17 cellular contexts compared by ENCODE assay signal in genomic region chr4:68724922-68725321, GRCh38. TPM values are rescaled to one million over a fixed set of nuclear protein-coding genes. Genes with fewer than 3 reads are reported as not detected.
DNase-seq lines count a peak whose midpoint lies in the region; ATAC-seq, FAIRE-seq and TF ChIP-seq lines count a peak whose summit lies in the region.
"Had no signal": no experiment of that assay in that cellular context is flagged by ENCODE, and none has a peak within 500 bp of the region (broad histone marks: within the 10 kb centered on the region; RNA-seq: fewer than 3 reads in every experiment).

No MANE protein-coding gene starts in this region.

- no peak overlapping the region for H3K4ac ChIP-seq in H1 (replicated peaks; ENCODE audit: insufficient read length, low read depth, low read length)

- TF ChIP-seq CTCF in Panc1 (IDR thresholded peaks at IDR 0.05) (no peak), H1 (IDR thresholded peaks at IDR 0.05; ENCODE audit: control extremely low read depth in 1 of 3, insufficient read depth in 1 of 3, low read depth in 1 of 3, low read length in 3 of 3) (no peak), upper lobe of right lung (IDR thresholded peaks at IDR 0.05) (no peak)

- no peak overlapping the region for H2BK5ac ChIP-seq in H1 (ENCODE audit: low read depth, low read length)

- H4K8ac ChIP-seq in H1 (ENCODE audit: extremely low read depth, insufficient read depth, low read length) = no peak overlapping the region

- H3K27ac ChIP-seq in Panc1 (ENCODE audit: low read length) (no peak overlapping the region), H1 (ENCODE audit: low read depth, low read length) (no peak overlapping the region), upper lobe of right lung (no peak overlapping the region)
- H3K27ac ChIP-seq: A549, BLaER1 had no signal

- no peak overlapping the region for H3K23ac ChIP-seq in H1 (ENCODE audit: insufficient read length)

- no peaks in the 10 kb centered on the region for H3K79me1 ChIP-seq in H1 (ENCODE audit: low read depth, low read length)

- H3K4me2 ChIP-seq in H1 (ENCODE audit: insufficient read depth in 1 of 2, low read depth in 2 of 2, low read length in 2 of 2) = no peak overlapping the region
- H3K4me2 ChIP-seq: A549, BLaER1 had no signal

- no peak overlapping the region for H2BK15ac ChIP-seq in H1 (ENCODE audit: low read length)

- no peak overlapping the region for H2BK120ac ChIP-seq in H1 (replicated peaks; ENCODE audit: low read depth, low read length)

- FAIRE-seq in H1 (lab: Jason Lieb, UNC) = no peak
- FAIRE-seq: A549 had no signal

- 96% methylated on average over 12 of the region's 12 CpGs; no CpG with 5 or more reads in 1 of the 2 experiments for WGBS in H1 (ENCODE audit: extremely low coverage in 1 of 2, insufficient coverage in 1 of 2, insufficient read length in 1 of 2, insufficient replicate concordance in 2 of 2, low coverage in 1 of 2, low lambda C conversion rate in 2 of 2, missing lambda C conversion rate in 1 of 2), 2 experiments

- no peaks in the 10 kb centered on the region for H3K23me2 ChIP-seq in H1 (ENCODE audit: low read depth, low read length)

- H2BK12ac ChIP-seq in H1 (ENCODE audit: low read depth, low read length) = no peak overlapping the region

- H3K4me1 ChIP-seq in Panc1 (ENCODE audit: control insufficient read depth, insufficient read depth, low read length) (no peaks in the 10 kb centered on the region), H1 (replicated peaks in 1 of 4; ENCODE audit: control insufficient read depth in 3 of 4, insufficient read depth in 4 of 4, low read length in 3 of 4) (no peaks in the 10 kb centered on the region), upper lobe of right lung (no peaks in the 10 kb centered on the region)
- H3K4me1 ChIP-seq: A549, BLaER1, Caco-2 had no signal

- H3K56ac ChIP-seq in H1 (replicated peaks; ENCODE audit: insufficient read length, low read depth, low read length) = no peak overlapping the region

- POLR2A ChIA-PET in Panc1 (lab: Charles Lee) (no interaction called here), H1 (lab: Charles Lee; ENCODE audit: partially characterized antibody) (no interaction called here)

- no peak overlapping the region for H3K18ac ChIP-seq in H1 (ENCODE audit: extremely low read depth, low read length)

- ATAC-seq in Panc1 (0 out of 2 replicates have a peak, but pooled peaks have one; percentile 38), upper lobe of right lung (peak; percentile 25), GM18870 (IDR thresholded peaks at IDR 0.05; ENCODE audit: unreplicated experiment) (no peak)
- ATAC-seq: A549 had no signal

- no TSS peak for BruUV-seq in Panc1 (replicated peaks; lab: Mats Ljungman, UMichigan)

- H3K27me3 ChIP-seq in Panc1 (ENCODE audit: control insufficient read depth, insufficient read depth, low read length) = no peaks in the 10 kb centered on the region
- no peaks in the 10 kb centered on the region for H3K27me3 ChIP-seq in H1 (replicated peaks in 1 of 4; ENCODE audit: control insufficient read depth in 3 of 4, extremely low read depth in 1 of 4, insufficient read depth in 3 of 4, low read length in 3 of 4)
- no peaks in the 10 kb centered on the region for H3K27me3 ChIP-seq in upper lobe of right lung
- H3K27me3 ChIP-seq: BLaER1 had no signal

- no peaks in the 10 kb centered on the region; the same call in 1 of the 2 replicates for H3K36me3 ChIP-seq in Panc1 (ENCODE audit: control insufficient read depth, insufficient read depth, low read length)
- no peaks in the 10 kb centered on the region for H3K36me3 ChIP-seq in H1 (ENCODE audit: control insufficient read depth in 2 of 4, insufficient read depth in 4 of 4, low read length in 3 of 4)
- no peaks in the 10 kb centered on the region for H3K36me3 ChIP-seq in upper lobe of right lung
- H3K36me3 ChIP-seq: BLaER1 had no signal

- no peak overlapping the region for H3K4me3 ChIP-seq in Panc1 (ENCODE audit: low read depth in 2 of 2, low read length in 2 of 2)
- no peak overlapping the region for H3K4me3 ChIP-seq in H1 (ENCODE audit: extremely low read depth in 1 of 4, insufficient read depth in 2 of 4, low read depth in 3 of 4, low read length in 4 of 4)
- H3K4me3 ChIP-seq in upper lobe of right lung = no peak overlapping the region
- H3K4me3 ChIP-seq: A549, BLaER1 had no signal

- TF ChIP-seq RAD21 in H1 (IDR thresholded peaks at IDR 0.05 in 1 of 2, conservative IDR thresholded peaks at IDR 0.05 in 1 of 2; ENCODE audit: low read depth in 2 of 2, low read length in 2 of 2) = no peak

- H4K91ac ChIP-seq in H1 (replicated peaks; ENCODE audit: insufficient read length, low read length) = no peak overlapping the region

- in situ Hi-C loops in Panc1 (cut with HindIII; ENCODE audit: low pct_unique_long_range_greater_than_20kb, low sequenced_read_pairs) = no loop called here

- H4K5ac ChIP-seq in H1 (ENCODE audit: insufficient read length, low read depth, low read length) = no peak overlapping the region

- H3K79me2 ChIP-seq in H1 (ENCODE audit: control insufficient read depth in 1 of 2, insufficient read depth in 2 of 2, low read length in 2 of 2) = no peaks in the 10 kb centered on the region

- H4K20me1 ChIP-seq in H1 (replicated peaks in 1 of 2; ENCODE audit: control insufficient read depth in 1 of 2, insufficient read depth in 2 of 2, low read length in 2 of 2) = no peaks in the 10 kb centered on the region
- H4K20me1 ChIP-seq: BLaER1 had no signal

- H3K9me3 ChIP-seq in Panc1 (ENCODE audit: control insufficient read depth, insufficient read depth, low read depth, low read length) (no peaks in the 10 kb centered on the region), H1 (ENCODE audit: insufficient read depth in 2 of 2, low read depth in 1 of 2, low read length in 1 of 2) (peaks cover 7 to 10% of the 10 kb centered on the region in 2 experiments; a peak in 3 of 4 replicates), upper lobe of right lung (no peaks in the 10 kb centered on the region)

- no peak for TF ChIP-seq POLR2A in H1 (IDR thresholded peaks at IDR 0.05; ENCODE audit: control extremely low read depth in 1 of 2, low read depth in 2 of 2, low read length in 2 of 2)

- intact Hi-C loops in Panc1 (cut with micrococcal nuclease; ENCODE audit: unreplicated experiment) (no loop called here), upper lobe of right lung (cut with DNase I) (no loop called here)

- CTCF ChIA-PET in Panc1 (lab: Charles Lee) (no interaction called here), H1 (lab: Charles Lee; ENCODE audit: partially characterized antibody) (no interaction called here)

- no peak overlapping the region for H2BK20ac ChIP-seq in H1 (ENCODE audit: low read length)

- no peak overlapping the region for H2AK5ac ChIP-seq in H1 (ENCODE audit: low read depth, low read length)

- TF ChIP-seq EP300 in H1 (IDR thresholded peaks at IDR 0.05; ENCODE audit: borderline replicate concordance in 1 of 2, low read depth in 2 of 2, low read length in 2 of 2) = no peak

- no peak overlapping the region for H3K9ac ChIP-seq in H1 (replicated peaks in 1 of 4; ENCODE audit: extremely low read depth in 1 of 4, low read depth in 3 of 4, low read length in 3 of 4)
- H3K9ac ChIP-seq: BLaER1 had no signal

- DNase-seq in Panc1 (ENCODE audit: low read depth, low spot score) = no peak
- DNase-seq in H1 (ENCODE audit: low read depth in 1 of 2, low spot score in 2 of 2) = no peak
- DNase-seq in occipital lobe (lab: John Stamatoyannopoulos, UW) = peak; percentile 0
- no peak for DNase-seq in upper lobe of right lung
- no peak for DNase-seq in RPMI8226
- no peak for DNase-seq in NCI-H1417 (lab: John Stamatoyannopoulos, UW)
- DNase-seq: AML-193; Caco-2; CD8-positive, alpha-beta memory T cell; HCEC 1CT; HFFc6 had no signal

- no peak overlapping the region for H3K14ac ChIP-seq in H1 (ENCODE audit: insufficient read length)

- 0 out of 2 replicates have a peak overlapping the region, but pooled peaks have one; percentile 88 for H2AFZ ChIP-seq in H1 (ENCODE audit: low read length)

TF ChIP-seq in H1, 55 proteins besides CTCF, POLR2A, EP300 and RAD21:
- TF ChIP-seq MAFK (IDR thresholded peaks at IDR 0.05; ENCODE audit: low read depth, low read length) (no peak), EZH2 (IDR thresholded peaks at IDR 0.05; ENCODE audit: low read depth, low read length, severe bottlenecking) (no peak), ZNF274 (IDR thresholded peaks at IDR 0.05; ENCODE audit: borderline replicate concordance, extremely low read depth, low read length) (no peak), SRF (IDR thresholded peaks at IDR 0.05; ENCODE audit: low read depth, low read length) (no peak), SAP30 (IDR thresholded peaks at IDR 0.05; ENCODE audit: insufficient read depth, insufficient replicate concordance, low read length) (no peak), CBX5 (IDR thresholded peaks at IDR 0.05; ENCODE audit: low read depth, low read length) (no peak), GTF2F1 (IDR thresholded peaks at IDR 0.05; ENCODE audit: borderline replicate concordance, low read depth, low read length) (no peak), CTBP2 (IDR thresholded peaks at IDR 0.05; ENCODE audit: borderline replicate concordance, insufficient read depth, insufficient read length, low read length) (no peak)
TF ChIP-seq in H1: peak in this region for 0.

RNA-seq across cellular contexts. Expression of gene UGT2B15, which starts 54.5 kb away (rescaled TPM):
- total RNA-seq in Panc1 (2021; ENCODE audit: unreplicated experiment) = 0.13 TPM
- polyA plus RNA-seq in Panc1 (2012; ENCODE audit: insufficient read length) = not detected
- total RNA-seq in H1 (2021; fragmentation: NEBNext Ultra II Directional; extraction: Animal tissue kit (Norgen Biotek cat#: 25700)) = not detected in 2 replicates
- polyA plus RNA-seq in H1 (2011; rRNA removed) = not detected in 2 replicates
- polyA plus RNA-seq in H1 (2011; cell fraction: cytosol; rRNA removed) = not detected
- polyA plus RNA-seq in H1 (2011; cell fraction: nucleus; rRNA removed) = not detected
- not detected in 4 replicates for polyA plus RNA-seq in H1 (2012, experiment 1 of 2)
- polyA plus RNA-seq in H1 (2012, experiment 2 of 2) = not detected
- polyA plus RNA-seq in H1 (2013, experiment 1 of 2) = not detected
- polyA plus RNA-seq in H1 (2013, experiment 2 of 2) = not detected
- polyA minus RNA-seq in H1 (2011; rRNA and poly(A)+ RNA removed) = not detected in 2 replicates
- not detected for polyA minus RNA-seq in H1 (2011; cell fraction: cytosol; rRNA and poly(A)+ RNA removed)
- polyA minus RNA-seq in H1 (2011; cell fraction: nucleus; rRNA and poly(A)+ RNA removed) = not detected
- not detected for total RNA-seq in occipital lobe
- total RNA-seq in upper lobe of right lung = not detected
- total RNA-seq: CD8-positive, alpha-beta memory T cell; Daoy; H4; HFFc6; HT1080 had no signal
- polyA plus RNA-seq: CD8-positive, alpha-beta memory T cell had no signal
